In genomic region chr4:70601422-70602039, GRCh38 we compare ENCODE assay signal across 8 cellular contexts. TPM values are rescaled to one million over a fixed set of nuclear protein-coding genes. Genes with fewer than 3 reads are reported as not detected.
DNase-seq lines count a peak whose midpoint lies in the region; ATAC-seq and TF ChIP-seq lines count a peak whose summit lies in the region.

No MANE protein-coding gene starts in this region.

- intact Hi-C loops in PC-9 (cut with micrococcal nuclease; ENCODE audit: unreplicated experiment) (loop anchor here (10.0 kb wide), 2 partner anchors 83 to 583 kb away; partner anchors contain the start of gene UTP3), posterior cingulate gyrus (cut with DNase I) (no loop called here), vagina (cut with DNase I) (no loop called here)

- H3K4me2 ChIP-seq in PC-9: no peak overlapping the region

- no peak for TF ChIP-seq POLR2A in vagina (IDR thresholded peaks at IDR 0.05)

- no peak overlapping the region for H3K4me3 ChIP-seq in GM06990 (replicated peaks; ENCODE audit: low read depth, low read length)
- H3K4me3 ChIP-seq in H7 (ENCODE audit: insufficient read depth, low read depth, low read length): no peak overlapping the region
- H3K4me3 ChIP-seq in PC-9: no peak overlapping the region
- H3K4me3 ChIP-seq in foreskin fibroblast (ENCODE audit: low read depth in 1 of 2, low read length in 2 of 2): no peak overlapping the region
- H3K4me3 ChIP-seq in vagina: no peak overlapping the region

- H3K4me1 ChIP-seq in PC-9 (replicated peaks; ENCODE audit: insufficient read depth): no peaks in the 10 kb centered on the region
- no peaks in the 10 kb centered on the region for H3K4me1 ChIP-seq in vagina

- no peak overlapping the region for H3K27ac ChIP-seq in PC-9
- no peak overlapping the region for H3K27ac ChIP-seq in vagina

- H3K4me3 Mint-ChIP-seq in activated T-cell treated with anti-CD3 and anti-CD28 coated beads, Interleukin-2, amount 50 U/mL, for 72 hours: no peak overlapping the region

- DNase-seq in GM06990 (ENCODE audit: extremely low read depth, insufficient read length): peak; percentile 47
- peak; percentile 3 for DNase-seq in H7
- DNase-seq in PC-9: peak; percentile 45 to 46
- DNase-seq in activated T-cell treated with anti-CD3 and anti-CD28 coated beads, Interleukin-2, amount 50 U/mL, for 72 hours: peak; percentile 58 to 59
- peak; percentile 21 to 45 for DNase-seq in foreskin fibroblast
- peak in 6 of 10 donors; percentile 22 to 86 (median 30) for DNase-seq in posterior cingulate gyrus
- no peak for DNase-seq in vagina (ENCODE audit: extremely low spot score in 2 of 2)

- H3K9me2 ChIP-seq in PC-9 (ENCODE audit: insufficient read depth): no peaks in the 10 kb centered on the region

- BruUV-seq in PC-9 (replicated peaks; lab: Mats Ljungman, UMichigan): no TSS peak

- POLR2A ChIA-PET in PC-9 (lab: Charles Lee; ENCODE audit: unreplicated experiment): no interaction called here

- no peaks in the 10 kb centered on the region; the same call in 1 of the 2 replicates for H3K9me3 ChIP-seq in PC-9 (ENCODE audit: insufficient read depth, low read depth)
- no peaks in the 10 kb centered on the region for H3K9me3 ChIP-seq in vagina

- no peaks in the 10 kb centered on the region for H3K36me3 ChIP-seq in GM06990 (ENCODE audit: control insufficient read depth, insufficient read depth, low read length)
- H3K36me3 ChIP-seq in H7 (replicated peaks; ENCODE audit: control insufficient read depth, insufficient read depth, low read length): no peaks in the 10 kb centered on the region
- H3K36me3 ChIP-seq in PC-9 (ENCODE audit: low read depth): no peaks in the 10 kb centered on the region
- no peaks in the 10 kb centered on the region for H3K36me3 ChIP-seq in vagina

- H2AFZ ChIP-seq in PC-9: no peak overlapping the region

- H3K27ac Mint-ChIP-seq in activated T-cell treated with anti-CD3 and anti-CD28 coated beads, Interleukin-2, amount 50 U/mL, for 72 hours: no peak overlapping the region

- peaks cover 5% of the 10 kb centered on the region for H3K27me3 Mint-ChIP-seq in activated T-cell treated with anti-CD3 and anti-CD28 coated beads, Interleukin-2, amount 50 U/mL, for 72 hours (ENCODE audit: low read depth)

- H3K9me3 Mint-ChIP-seq in activated T-cell treated with anti-CD3 and anti-CD28 coated beads, Interleukin-2, amount 50 U/mL, for 72 hours: no peaks in the 10 kb centered on the region

- H3K79me2 ChIP-seq in PC-9 (ENCODE audit: low read depth): no peaks in the 10 kb centered on the region

- CTCF ChIA-PET in PC-9 (lab: Charles Lee): interaction anchor here (0.6 kb wide), 1 partner anchor 408 kb away, joined by 9 read pairs; no protein-coding TSS in a partner anchor

- H4K20me1 ChIP-seq in PC-9 (ENCODE audit: insufficient read depth): no peaks in the 10 kb centered on the region

- no peaks in the 10 kb centered on the region for H3F3A ChIP-seq in PC-9 (ENCODE audit: insufficient read depth, low read depth)

- H3K4me1 Mint-ChIP-seq in activated T-cell treated with anti-CD3 and anti-CD28 coated beads, Interleukin-2, amount 50 U/mL, for 72 hours (ENCODE audit: low read depth): no peaks in the 10 kb centered on the region

- peak; percentile 85 for TF ChIP-seq CTCF in GM06990 (IDR thresholded peaks at IDR 0.05; ENCODE audit: insufficient read depth, low read length, poor library complexity, severe bottlenecking)
- peak; percentile 92 for TF ChIP-seq CTCF in LNCAP (IDR thresholded peaks at IDR 0.05)
- peak; percentile 72 for TF ChIP-seq CTCF in PC-9 (conservative IDR thresholded peaks at IDR 0.05)
- TF ChIP-seq CTCF in foreskin fibroblast (IDR thresholded peaks at IDR 0.05; ENCODE audit: low read depth, low read length): peak; percentile 80
- TF ChIP-seq CTCF in vagina (IDR thresholded peaks at IDR 0.05): peak in 2 of 3 experiments; percentile 39 to 66

- H3K27me3 ChIP-seq in GM06990 (replicated peaks; ENCODE audit: control insufficient read depth, insufficient read depth, low read length) (no peaks in the 10 kb centered on the region), H7 (ENCODE audit: control insufficient read depth, insufficient read depth, low read length) (no peaks in the 10 kb centered on the region), PC-9 (ENCODE audit: insufficient read depth, low read depth) (no peaks in the 10 kb centered on the region), vagina (no peaks in the 10 kb centered on the region)

- peak; percentile 80 to 86 for ATAC-seq in activated T-cell treated with anti-CD3 and anti-CD28 coated beads, Interleukin-2, amount 50 U/mL, for 72 hours (replicated peaks in 1 of 2)

- H3K36me3 Mint-ChIP-seq in activated T-cell treated with anti-CD3 and anti-CD28 coated beads, Interleukin-2, amount 50 U/mL, for 72 hours (ENCODE audit: insufficient read depth in 2 of 2): no peaks in the 10 kb centered on the region

RNA-seq across cellular contexts. Expression of gene AMBN, which starts 9.5 kb away (rescaled TPM):
- not detected in 2 replicates for total RNA-seq in H7 (2014; rRNA removed; shearing (Covaris generic))
- total RNA-seq in PC-9 (2021) (not detected in 2 replicates), vagina (not detected)
- total RNA-seq in activated T-cell treated with anti-CD3 and anti-CD28 coated beads, Interleukin-2, amount 50 U/mL, for 72 hours: not detected

RNA-seq across cellular contexts. Expression of gene ENAM, which starts 27.0 kb away (rescaled TPM):
- not detected in 2 replicates for total RNA-seq in H7 (2014; rRNA removed; shearing (Covaris generic))
- total RNA-seq in PC-9 (2021) (not detected in 2 replicates), vagina (not detected)
- total RNA-seq in activated T-cell treated with anti-CD3 and anti-CD28 coated beads, Interleukin-2, amount 50 U/mL, for 72 hours: not detected

Comparison
In these comparisons a context has a peak if more than half of its experiments do, and no peak if none do; other contexts are left out.
1. DNase-seq: peak in GM06990 (single experiment), H7 (single experiment), PC-9 (2 of 2), activated T-cell treated with anti-CD3 and anti-CD28 coated beads, Interleukin-2, amount 50 U/mL, for 72 hours (2 of 2), foreskin fibroblast (2 of 2) and posterior cingulate gyrus (6 of 10); none in vagina (0 of 2).
2. Peak in every context shown above with its lines, with median percentiles within 50 percentile points of each other: CTCF ChIP-seq.